ENCODE assay signal across 21 cellular contexts in genomic region chr3:64932666-64933342, GRCh38.
"Had no signal": no experiment of that assay in that cellular context is flagged by ENCODE, and none has a peak within 500 bp of the region (broad histone marks: within the 10 kb centered on the region; RNA-seq: fewer than 3 reads in every experiment).

No MANE protein-coding gene starts in this region.

- DNase-seq: activated CD4-positive, alpha-beta T cell treated with anti-CD3 and anti-CD28 coated beads, Interleukin-2, amount 50 U/mL, for 4 hours; activated effector memory CD4-positive, alpha-beta T cell treated with anti-CD3 and anti-CD28 coated beads, Interleukin-2, amount 50 U/mL, for 16 hours; activated naive CD4-positive, alpha-beta T cell treated with anti-CD3 and anti-CD28 coated beads, Interleukin-2, amount 10 ng/mL, durations not matched to agents 7 days and 5 days; activated naive CD8-positive, alpha-beta T cell treated with anti-CD3 and anti-CD28 coated beads, Interleukin-2, amount 50 U/mL, for 24 hours; caudate nucleus; dermis blood vessel endothelial cell; effector CD8-positive, alpha-beta T cell; heart left ventricle; left ventricle myocardium superior; occipital lobe; stimulated activated CD4-positive, alpha-beta T cell treated with anti-CD3 and anti-CD28 coated beads, Interleukin-15, amount 100 ng/mL, for 24 hours; stomach; T-helper 9 cell; transverse colon had no signal

- ATAC-seq: activated naive CD8-positive, alpha-beta T cell treated with anti-CD3 and anti-CD28 coated beads, Interleukin-2, amount 50 U/mL, for 24 hours; body of pancreas; heart left ventricle; left ventricle myocardium superior; sciatic nerve; stimulated activated memory B cell treated with anti-CD40 and anti-IgM and Interleukin-4, amounts not matched to agents 10 μg/mL and 1 μg/mL and 100 μg/mL, for 72 hours had no signal

- H3K27me3 ChIP-seq: body of pancreas, heart left ventricle, stomach, suprapubic skin, transverse colon had no signal

- H3K27ac Mint-ChIP-seq: activated naive CD8-positive, alpha-beta T cell treated with anti-CD3 and anti-CD28 coated beads, Interleukin-2, amount 50 U/mL, for 24 hours; stimulated activated memory B cell treated with anti-CD40 and anti-IgM and Interleukin-4, amounts not matched to agents 10 μg/mL and 1 μg/mL and 100 μg/mL, for 72 hours had no signal

- H3K36me3 ChIP-seq: heart left ventricle, stomach, suprapubic skin, transverse colon had no signal

- H3K9me3 ChIP-seq: body of pancreas, suprapubic skin had no signal

- H3K4me1 Mint-ChIP-seq: activated naive CD4-positive, alpha-beta T cell treated with anti-CD3 and anti-CD28 coated beads, Interleukin-2, amount 10 ng/mL, durations not matched to agents 7 days and 5 days; activated naive CD8-positive, alpha-beta T cell treated with anti-CD3 and anti-CD28 coated beads, Interleukin-2, amount 50 U/mL, for 24 hours; stimulated activated memory B cell treated with anti-CD40 and anti-IgM and Interleukin-4, amounts not matched to agents 10 μg/mL and 1 μg/mL and 100 μg/mL, for 72 hours had no signal

- H3K36me3 Mint-ChIP-seq: activated naive CD4-positive, alpha-beta T cell treated with anti-CD3 and anti-CD28 coated beads, Interleukin-2, amount 10 ng/mL, durations not matched to agents 7 days and 5 days; stimulated activated memory B cell treated with anti-CD40 and anti-IgM and Interleukin-4, amounts not matched to agents 10 μg/mL and 1 μg/mL and 100 μg/mL, for 72 hours had no signal

- H3K27ac ChIP-seq: body of pancreas, heart left ventricle, suprapubic skin, transverse colon had no signal

- FAIRE-seq: endothelial cell of umbilical vein had no signal

- H3K27me3 Mint-ChIP-seq: activated naive CD4-positive, alpha-beta T cell treated with anti-CD3 and anti-CD28 coated beads, Interleukin-2, amount 10 ng/mL, durations not matched to agents 7 days and 5 days; activated naive CD8-positive, alpha-beta T cell treated with anti-CD3 and anti-CD28 coated beads, Interleukin-2, amount 50 U/mL, for 24 hours; stimulated activated memory B cell treated with anti-CD40 and anti-IgM and Interleukin-4, amounts not matched to agents 10 μg/mL and 1 μg/mL and 100 μg/mL, for 72 hours had no signal

- H3K4me3 Mint-ChIP-seq: activated naive CD4-positive, alpha-beta T cell treated with anti-CD3 and anti-CD28 coated beads, Interleukin-2, amount 10 ng/mL, durations not matched to agents 7 days and 5 days; activated naive CD8-positive, alpha-beta T cell treated with anti-CD3 and anti-CD28 coated beads, Interleukin-2, amount 50 U/mL, for 24 hours; neural crest cell; stimulated activated memory B cell treated with anti-CD40 and anti-IgM and Interleukin-4, amounts not matched to agents 10 μg/mL and 1 μg/mL and 100 μg/mL, for 72 hours had no signal

- H3K4me3 ChIP-seq: body of pancreas, heart left ventricle, smooth muscle cell, stomach, suprapubic skin, transverse colon had no signal

- H3K4me1 ChIP-seq: body of pancreas had no signal
